9 cellular contexts compared by ENCODE assay signal in genomic region chr5:88141695-88141979, GRCh38.
DNase-seq lines count a peak whose midpoint lies in the region; ATAC-seq and TF ChIP-seq lines count a peak whose summit lies in the region.
"Had no signal": no experiment of that assay in that cellular context is flagged by ENCODE, and none has a peak within 500 bp of the region (broad histone marks: within the 10 kb centered on the region; RNA-seq: fewer than 3 reads in every experiment).

No MANE protein-coding gene starts in this region.

- H3K27me3 Mint-ChIP-seq in immature natural killer cell (ENCODE audit: low read depth in 3 of 3): peaks cover 13 to 16% (median 16%) of the 10 kb centered on the region in 3 donors

- no peak overlapping the region for H3K27ac ChIP-seq in RWPE1

- H3K27ac Mint-ChIP-seq in immature natural killer cell: no peak overlapping the region
- H3K27ac Mint-ChIP-seq: progenitor cell of endocrine pancreas had no signal

- no peaks in the 10 kb centered on the region for H3K36me3 ChIP-seq in GM06990 (ENCODE audit: control insufficient read depth, insufficient read depth, low read length)
- no peaks in the 10 kb centered on the region for H3K36me3 ChIP-seq in skeletal muscle satellite cell (ENCODE audit: insufficient read depth, low read length)

- no peaks in the 10 kb centered on the region for H3K9me3 ChIP-seq in skeletal muscle satellite cell (replicated peaks; ENCODE audit: low read length)

- H3K4me1 ChIP-seq in skeletal muscle satellite cell (ENCODE audit: control insufficient read depth, insufficient read depth, low read length): peaks cover 26% of the 10 kb centered on the region

- H3K27me3 ChIP-seq in GM06990 (replicated peaks; ENCODE audit: control insufficient read depth, insufficient read depth, low read length): no peaks in the 10 kb centered on the region; the same call in 1 of the 2 replicates
- peaks cover 76% of the 10 kb centered on the region for H3K27me3 ChIP-seq in skeletal muscle satellite cell (ENCODE audit: control insufficient read depth, insufficient read depth, low read length)

- no peak overlapping the region for H3K9ac ChIP-seq in skeletal muscle satellite cell (ENCODE audit: low read depth, low read length)

- no peak for ATAC-seq in GM18909 (IDR thresholded peaks at IDR 0.05; ENCODE audit: poor library complexity, unreplicated experiment)
- no peak for ATAC-seq in HG03521 (IDR thresholded peaks at IDR 0.05; ENCODE audit: unreplicated experiment)

- CTCF ChIA-PET in RWPE1 (lab: Yijun Ruan, JAX): interaction anchor here (1.1 to 1.6 kb wide), 2 partner anchors 461 to 549 kb away, joined by 3 to 7 read pairs; no protein-coding TSS in a partner anchor

- no peak overlapping the region for H3K4me3 Mint-ChIP-seq in immature natural killer cell

- no peak for DNase-seq in GM06990 (ENCODE audit: extremely low read depth, insufficient read length)
- DNase-seq in RWPE1 (ENCODE audit: low spot score): no peak
- no peak for DNase-seq in fibroblast of the aortic adventitia (ENCODE audit: low read depth)
- no peak for DNase-seq in immature natural killer cell
- no peak for DNase-seq in inferior parietal cortex (ENCODE audit: extremely low spot score)

- H3K4me2 ChIP-seq in skeletal muscle satellite cell (ENCODE audit: low read length): peak overlapping the region; percentile 85

- H3K36me3 Mint-ChIP-seq in immature natural killer cell: no peaks in the 10 kb centered on the region

- POLR2A ChIA-PET in RWPE1 (lab: Yijun Ruan, JAX; ENCODE audit: low non-redundant PET): no interaction called here

- H3K9me3 Mint-ChIP-seq in immature natural killer cell: peaks cover 0 to 8% (median under 1%) of the 10 kb centered on the region in 6 donors

- H3K4me3 ChIP-seq in GM06990 (replicated peaks; ENCODE audit: low read depth, low read length) (peak overlapping the region; percentile 59), fibroblast of the aortic adventitia (ENCODE audit: low read depth, low read length) (peak overlapping the region; percentile 59), skeletal muscle satellite cell (ENCODE audit: low read length) (peak overlapping the region; percentile 66)

- peaks cover 0 to 10% of the 10 kb centered on the region in 2 donors for H3K4me1 Mint-ChIP-seq in immature natural killer cell

- TF ChIP-seq CTCF in GM06990 (IDR thresholded peaks at IDR 0.05; ENCODE audit: insufficient read depth, low read length, poor library complexity, severe bottlenecking) (no peak), RWPE1 (conservative IDR thresholded peaks at IDR 0.05; ENCODE audit: low read depth) (peak; percentile 35; the same call in 1 of the 2 replicates), fibroblast of the aortic adventitia (IDR thresholded peaks at IDR 0.05; ENCODE audit: insufficient read depth, low read length) (no peak)
